ENCODE assay signal across 1 cellular context in genomic region chr3:67082533-67083024, GRCh38.
TF ChIP-seq lines count a peak whose summit lies in the region.

No MANE protein-coding gene starts in this region.

TF ChIP-seq in IMR-90, 13 proteins besides CTCF, POLR2A, EP300 and RAD21:
- TF ChIP-seq MXI1 (IDR thresholded peaks at IDR 0.05; ENCODE audit: borderline replicate concordance, low read depth, low read length) (no peak), ELK1 (IDR thresholded peaks at IDR 0.05; ENCODE audit: borderline replicate concordance, low read depth, low read length) (no peak), MAZ (IDR thresholded peaks at IDR 0.05; ENCODE audit: borderline replicate concordance, low read depth, low read length) (no peak), SMC3 (IDR thresholded peaks at IDR 0.05; ENCODE audit: low read depth, low read length) (no peak), BHLHE40 (IDR thresholded peaks at IDR 0.05; ENCODE audit: low read depth, low read length) (no peak), RFX5 (IDR thresholded peaks at IDR 0.05; ENCODE audit: low read depth, low read length) (no peak), CEBPB (IDR thresholded peaks at IDR 0.05; ENCODE audit: low read depth, low read length) (no peak), USF2 (IDR thresholded peaks at IDR 0.05; ENCODE audit: low read depth, low read length) (no peak), NFE2L2 (IDR thresholded peaks at IDR 0.05; ENCODE audit: low read depth, low read length) (no peak), MAFK (IDR thresholded peaks at IDR 0.05; ENCODE audit: low read depth, low read length) (no peak), CHD1 (IDR thresholded peaks at IDR 0.05; ENCODE audit: low read depth, low read length) (no peak), FOS (IDR thresholded peaks at IDR 0.05; ENCODE audit: low read depth, low read length) (no peak), RCOR1 (IDR thresholded peaks at IDR 0.05; ENCODE audit: insufficient replicate concordance, low read length) (no peak)
